ENCODE assay signal across 1 cellular context in genomic region chr1:212158912-212159796, GRCh38.
A peak's percentile ranks its signal among the peaks of the same experiment; 100 is the strongest.
TF ChIP-seq lines count a peak whose summit lies in the region.

No MANE protein-coding gene starts in this region.

TF ChIP-seq in HepG2, 621 proteins besides CTCF, POLR2A, EP300 and RAD21 (continued from another document and continues in another):
- TF ChIP-seq PAXIP1 (CRISPR knock-in tag; conservative IDR thresholded peaks at IDR 0.05): no peak
- no peak for TF ChIP-seq ZBTB20 (CRISPR knock-in tag; IDR thresholded peaks at IDR 0.05; ENCODE audit: borderline replicate concordance, low read depth)
- TF ChIP-seq ZFYVE20 (CRISPR knock-in tag; IDR thresholded peaks at IDR 0.05; ENCODE audit: borderline replicate concordance, low read depth): no peak
- TF ChIP-seq NFIB (CRISPR knock-in tag; IDR thresholded peaks at IDR 0.05; ENCODE audit: borderline replicate concordance): no peak
- TF ChIP-seq BCL6 (CRISPR knock-in tag; IDR thresholded peaks at IDR 0.05): 0 out of 2 replicates have a peak, but pooled peaks have one; percentile 10
- no peak for TF ChIP-seq SYNCRIP (IDR thresholded peaks at IDR 0.05; ENCODE audit: insufficient read depth, low read depth, low read length)
- no peak for TF ChIP-seq NR2C2 (CRISPR knock-in tag; IDR thresholded peaks at IDR 0.05; ENCODE audit: borderline replicate concordance)
- TF ChIP-seq TP53 (CRISPR knock-in tag; conservative IDR thresholded peaks at IDR 0.05): no peak
- TF ChIP-seq ZHX2 (IDR thresholded peaks at IDR 0.05; ENCODE audit: low read depth): no peak
- no peak for TF ChIP-seq ZHX2 (CRISPR knock-in tag; IDR thresholded peaks at IDR 0.05; ENCODE audit: borderline replicate concordance)
- TF ChIP-seq MYPOP (CRISPR knock-in tag; IDR thresholded peaks at IDR 0.05): no peak
- TF ChIP-seq ASH2L (IDR thresholded peaks at IDR 0.05; ENCODE audit: insufficient read length, low read depth, low read length): no peak
- peak; percentile 33; the same call in 1 of the 2 replicates for TF ChIP-seq ARID5B (CRISPR knock-in tag; IDR thresholded peaks at IDR 0.05)
- TF ChIP-seq SP1 (IDR thresholded peaks at IDR 0.05): no peak
- TF ChIP-seq SP1 (CRISPR knock-in tag; IDR thresholded peaks at IDR 0.05): no peak
- peak; percentile 68; the same call in 1 of the 2 replicates for TF ChIP-seq HIC2 (CRISPR knock-in tag; IDR thresholded peaks at IDR 0.05; ENCODE audit: low read depth)
- TF ChIP-seq RARG (CRISPR knock-in tag; IDR thresholded peaks at IDR 0.05; ENCODE audit: low read depth): no peak
- TF ChIP-seq MYNN (CRISPR knock-in tag; IDR thresholded peaks at IDR 0.05; ENCODE audit: low read depth): no peak
- TF ChIP-seq SMC3 (IDR thresholded peaks at IDR 0.05; ENCODE audit: low read length): no peak
- TF ChIP-seq ZNF530 (CRISPR knock-in tag; IDR thresholded peaks at IDR 0.05; ENCODE audit: low read depth): no peak
- TF ChIP-seq PTBP1 (IDR thresholded peaks at IDR 0.05; ENCODE audit: low read depth, low read length, poor library complexity, severe bottlenecking): no peak
- TF ChIP-seq JUN (CRISPR knock-in tag; IDR thresholded peaks at IDR 0.05): no peak
- TF ChIP-seq SRSF9 (IDR thresholded peaks at IDR 0.05; ENCODE audit: borderline replicate concordance, insufficient read depth, low read depth, low read length, poor library complexity, severe bottlenecking): no peak
- TF ChIP-seq ZNF720 (CRISPR knock-in tag; IDR thresholded peaks at IDR 0.05): no peak
- peak; percentile 89 for TF ChIP-seq RARA (CRISPR knock-in tag; IDR thresholded peaks at IDR 0.05)
- TF ChIP-seq NFKB2 (CRISPR knock-in tag; IDR thresholded peaks at IDR 0.05; ENCODE audit: borderline replicate concordance): no peak
- peak; percentile 78 for TF ChIP-seq PPARG (CRISPR knock-in tag; conservative IDR thresholded peaks at IDR 0.05)
- no peak for TF ChIP-seq FOSL1 (CRISPR knock-in tag; IDR thresholded peaks at IDR 0.05; ENCODE audit: borderline replicate concordance)
- no peak for TF ChIP-seq NPAS2 (CRISPR knock-in tag; IDR thresholded peaks at IDR 0.05; ENCODE audit: borderline replicate concordance)
- TF ChIP-seq TOE1 (CRISPR knock-in tag; IDR thresholded peaks at IDR 0.05): no peak
- TF ChIP-seq TSC22D2 (CRISPR knock-in tag; IDR thresholded peaks at IDR 0.05; ENCODE audit: borderline replicate concordance): no peak
- TF ChIP-seq PHF8 (CRISPR knock-in tag; IDR thresholded peaks at IDR 0.05): no peak
- TF ChIP-seq TOPORS (CRISPR knock-in tag; IDR thresholded peaks at IDR 0.05): no peak
- no peak for TF ChIP-seq TRIM22 (IDR thresholded peaks at IDR 0.05)
- TF ChIP-seq NR2F2 (IDR thresholded peaks at IDR 0.05; ENCODE audit: borderline replicate concordance, low read depth): peak; percentile 69; the same call in 1 of the 2 replicates
- no peak for TF ChIP-seq SNAPC5 (CRISPR knock-in tag; IDR thresholded peaks at IDR 0.05; ENCODE audit: borderline replicate concordance)
- no peak for TF ChIP-seq CEBPB (IDR thresholded peaks at IDR 0.05; ENCODE audit: borderline replicate concordance, low read depth, low read length)
- peak in 1 of 2 experiments; percentile 67; a peak in 2 of 4 replicates for TF ChIP-seq NR2F1 (CRISPR knock-in tag; IDR thresholded peaks at IDR 0.05)
- no peak for TF ChIP-seq BCL3 (CRISPR knock-in tag; IDR thresholded peaks at IDR 0.05)
- TF ChIP-seq ZKSCAN1 (IDR thresholded peaks at IDR 0.05; ENCODE audit: low read length): no peak
